8 cellular contexts compared by ENCODE assay signal in the genomic region with DNA sequence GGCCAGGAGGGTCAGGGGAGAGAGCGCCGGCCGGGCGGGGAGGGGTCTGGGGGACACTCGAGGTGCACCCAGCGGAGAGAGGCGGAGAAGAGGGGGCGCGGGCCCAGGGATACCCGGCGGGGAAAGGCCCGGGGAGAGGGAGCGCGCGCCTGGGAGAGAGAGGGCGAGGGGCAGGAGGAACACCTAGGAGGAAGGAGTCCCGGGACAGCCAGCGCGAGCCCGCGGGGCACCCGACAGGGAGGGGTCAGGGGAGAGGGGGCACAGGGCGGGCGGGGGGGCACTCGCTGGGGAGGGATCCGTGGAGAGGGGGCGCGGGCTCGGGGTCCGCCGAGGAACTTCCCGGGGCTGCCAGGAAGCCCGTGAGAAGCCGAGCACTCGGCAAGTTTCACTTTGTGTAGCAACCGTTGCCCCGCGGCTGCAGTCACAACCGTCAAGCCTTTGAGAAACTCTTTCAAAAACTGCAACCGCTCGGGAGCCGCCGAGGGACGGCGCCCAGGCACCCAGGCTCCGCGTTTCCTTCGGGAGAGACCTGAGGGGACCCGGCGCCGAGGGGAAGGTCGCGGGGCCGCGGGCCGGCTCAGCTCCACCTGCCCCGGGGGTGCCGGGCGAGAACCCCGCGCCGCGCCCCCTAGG. TPM values are rescaled to one million over a fixed set of nuclear protein-coding genes. Genes with fewer than 3 reads are reported as not detected.
DNase-seq lines count a peak whose midpoint lies in the region; ATAC-seq and TF ChIP-seq lines count a peak whose summit lies in the region.

No MANE protein-coding gene starts in this region.

- POLR2A ChIA-PET in naive thymus-derived CD4-positive, alpha-beta T cell (lab: Charles Lee), result interaction anchor here (0.7 to 2.5 kb wide), 9 partner anchors 11 to 111 kb away, joined by 3 to 47 read pairs (median 5); no protein-coding TSS in a partner anchor

- no peak overlapping the region for H2AFZ ChIP-seq in OCI-LY1 (ENCODE audit: low read length)

- 0 to 2% methylated on average over 18 to 26 of the region's 63 CpGs for WGBS in esophagus squamous epithelium, 2 donors

- H3K27ac Mint-ChIP-seq in naive thymus-derived CD4-positive, alpha-beta T cell, result peak overlapping the region; percentile 55 to 97 (median 89)
- peak overlapping the region; percentile 57 to 85 for H3K27ac Mint-ChIP-seq in stimulated activated naive CD8-positive, alpha-beta T cell treated with anti-CD3 and anti-CD28 coated beads, Interleukin-15, amount 100 ng/mL, for 72 hours

- peak overlapping the region; percentile 85 for H3K27ac ChIP-seq in OCI-LY1 (ENCODE audit: low read depth, low read length, poor library complexity, severe bottlenecking)
- peak overlapping the region; percentile 96 to 100 (median 99) for H3K27ac ChIP-seq in esophagus squamous epithelium
- peak overlapping the region; percentile 99 for H3K27ac ChIP-seq in naive thymus-derived CD4-positive, alpha-beta T cell (ENCODE audit: low read depth, low read length)

- peaks cover 44% of the 10 kb centered on the region for H3K79me2 ChIP-seq in OCI-LY1 (ENCODE audit: insufficient read depth, low read length)

- H4K20me1 ChIP-seq in OCI-LY1 (ENCODE audit: insufficient read depth, low read length), result no peaks in the 10 kb centered on the region

- H3K36me3 ChIP-seq in OCI-LY1 (ENCODE audit: insufficient read depth, low read length) (peaks cover 42% of the 10 kb centered on the region), esophagus squamous epithelium (peaks cover 0 to 16% (median 0%) of the 10 kb centered on the region in 3 donors)
- peaks cover 0 to 4% (median 0%) of the 10 kb centered on the region in 3 experiments for H3K36me3 ChIP-seq in naive thymus-derived CD4-positive, alpha-beta T cell (ENCODE audit: control insufficient read depth in 2 of 3, insufficient read depth in 3 of 3, low read length in 3 of 3)

- H3K4me1 Mint-ChIP-seq in activated T-cell treated with anti-CD3 and anti-CD28 coated beads, Interleukin-2, amount 50 U/mL, for 4 hours (ENCODE audit: low read depth), result peaks cover 45% of the 10 kb centered on the region
- peaks cover 37 to 54% (median 43%) of the 10 kb centered on the region in 7 donors for H3K4me1 Mint-ChIP-seq in naive thymus-derived CD4-positive, alpha-beta T cell
- H3K4me1 Mint-ChIP-seq in stimulated activated naive CD8-positive, alpha-beta T cell treated with anti-CD3 and anti-CD28 coated beads, Interleukin-15, amount 100 ng/mL, for 72 hours, result peaks cover 67% of the 10 kb centered on the region

- no peaks in the 10 kb centered on the region for H3K27me3 ChIP-seq in OCI-LY1 (ENCODE audit: insufficient read depth, low read length)
- no peaks in the 10 kb centered on the region for H3K27me3 ChIP-seq in esophagus squamous epithelium
- no peaks in the 10 kb centered on the region for H3K27me3 ChIP-seq in naive thymus-derived CD4-positive, alpha-beta T cell (ENCODE audit: control insufficient read depth in 2 of 2, insufficient read depth in 2 of 2, low read length in 2 of 2)

- H3K9me3 Mint-ChIP-seq in activated T-cell treated with anti-CD3 and anti-CD28 coated beads, Interleukin-2, amount 50 U/mL, for 4 hours, result peaks cover 5% of the 10 kb centered on the region
- H3K9me3 Mint-ChIP-seq in naive thymus-derived CD4-positive, alpha-beta T cell, result peaks cover 0 to 5% (median 0%) of the 10 kb centered on the region in 11 donors
- no peaks in the 10 kb centered on the region for H3K9me3 Mint-ChIP-seq in stimulated activated naive CD8-positive, alpha-beta T cell treated with anti-CD3 and anti-CD28 coated beads, Interleukin-15, amount 100 ng/mL, for 72 hours

- H3K4me1 ChIP-seq in OCI-LY1 (ENCODE audit: insufficient read depth, low read length, severe bottlenecking) (peaks cover 38% of the 10 kb centered on the region), esophagus squamous epithelium (peaks cover 10 to 56% (median 36%) of the 10 kb centered on the region in 3 donors)
- peaks cover 23 to 30% of the 10 kb centered on the region in 2 donors for H3K4me1 ChIP-seq in naive thymus-derived CD4-positive, alpha-beta T cell (ENCODE audit: control insufficient read depth in 2 of 2, insufficient read depth in 2 of 2, low read length in 2 of 2)

- TF ChIP-seq POLR2A in esophagus squamous epithelium (IDR thresholded peaks at IDR 0.05), result no peak

- CTCF ChIA-PET in naive thymus-derived CD4-positive, alpha-beta T cell (lab: Charles Lee), result no interaction called here

- H3K4me2 ChIP-seq in OCI-LY1 (ENCODE audit: low read length), result peak overlapping the region; percentile 98

- ATAC-seq in GM18868 (IDR thresholded peaks at IDR 0.05; ENCODE audit: unreplicated experiment) (peak; percentile 24), HG03103 (IDR thresholded peaks at IDR 0.05; ENCODE audit: low read depth, unreplicated experiment) (peak; percentile 23)
- ATAC-seq in activated T-cell treated with anti-CD3 and anti-CD28 coated beads, Interleukin-2, amount 50 U/mL, for 4 hours, result peak; percentile 55 to 60
- peak; percentile 44 for ATAC-seq in naive thymus-derived CD4-positive, alpha-beta T cell
- peak; percentile 64 for ATAC-seq in stimulated activated naive CD8-positive, alpha-beta T cell treated with anti-CD3 and anti-CD28 coated beads, Interleukin-15, amount 100 ng/mL, for 72 hours

- H3K4me3 Mint-ChIP-seq in activated T-cell treated with anti-CD3 and anti-CD28 coated beads, Interleukin-2, amount 50 U/mL, for 4 hours, result peak overlapping the region; percentile 95
- H3K4me3 Mint-ChIP-seq in naive thymus-derived CD4-positive, alpha-beta T cell, result peak overlapping the region; percentile 73 to 96 (median 87)
- H3K4me3 Mint-ChIP-seq in stimulated activated naive CD8-positive, alpha-beta T cell treated with anti-CD3 and anti-CD28 coated beads, Interleukin-15, amount 100 ng/mL, for 72 hours, result peak overlapping the region; percentile 92 to 98

- no peaks in the 10 kb centered on the region for H3F3A ChIP-seq in OCI-LY1 (ENCODE audit: insufficient read depth, low read length)

- peak overlapping the region; percentile 90 for H3K9ac ChIP-seq in OCI-LY1 (ENCODE audit: low read length)

- no peaks in the 10 kb centered on the region for H3K9me2 ChIP-seq in OCI-LY1 (ENCODE audit: low read depth, low read length)

- TF ChIP-seq CTCF in OCI-LY1 (IDR thresholded peaks at IDR 0.05; ENCODE audit: low read length) (no peak), esophagus squamous epithelium (IDR thresholded peaks at IDR 0.05) (no peak)

- H3K9me3 ChIP-seq in OCI-LY1 (ENCODE audit: low read length) (no peaks in the 10 kb centered on the region), esophagus squamous epithelium (no peaks in the 10 kb centered on the region)
- no peaks in the 10 kb centered on the region for H3K9me3 ChIP-seq in naive thymus-derived CD4-positive, alpha-beta T cell (ENCODE audit: control insufficient read depth in 2 of 3, low read length in 3 of 3)

- DNase-seq in AG08396 (ENCODE audit: low spot score) (peak; percentile 84), esophagus squamous epithelium (lab: John Stamatoyannopoulos, UW) (no peak)
- DNase-seq in activated T-cell treated with anti-CD3 and anti-CD28 coated beads, Interleukin-2, amount 50 U/mL, for 4 hours, result peak; percentile 55
- DNase-seq in naive thymus-derived CD4-positive, alpha-beta T cell, result peak; percentile 59 to 78 (median 70)
- DNase-seq in stimulated activated naive CD8-positive, alpha-beta T cell treated with anti-CD3 and anti-CD28 coated beads, Interleukin-15, amount 100 ng/mL, for 72 hours, result peak; percentile 78 to 82

- H3K4me3 ChIP-seq in OCI-LY1 (ENCODE audit: low read depth, low read length, poor library complexity, severe bottlenecking) (peak overlapping the region; percentile 81), esophagus squamous epithelium (peak overlapping the region; percentile 73 to 97 (median 83))
- H3K4me3 ChIP-seq in naive thymus-derived CD4-positive, alpha-beta T cell (ENCODE audit: low read length), result peak overlapping the region; percentile 50

- H3K36me3 Mint-ChIP-seq in activated T-cell treated with anti-CD3 and anti-CD28 coated beads, Interleukin-2, amount 50 U/mL, for 4 hours (ENCODE audit: insufficient read depth), result peaks cover 35% of the 10 kb centered on the region
- H3K36me3 Mint-ChIP-seq in naive thymus-derived CD4-positive, alpha-beta T cell, result peaks cover 4 to 33% (median 6%) of the 10 kb centered on the region in 5 donors

- no peaks in the 10 kb centered on the region for H3K27me3 Mint-ChIP-seq in activated T-cell treated with anti-CD3 and anti-CD28 coated beads, Interleukin-2, amount 50 U/mL, for 4 hours (ENCODE audit: low read depth)
- no peaks in the 10 kb centered on the region for H3K27me3 Mint-ChIP-seq in naive thymus-derived CD4-positive, alpha-beta T cell
- H3K27me3 Mint-ChIP-seq in stimulated activated naive CD8-positive, alpha-beta T cell treated with anti-CD3 and anti-CD28 coated beads, Interleukin-15, amount 100 ng/mL, for 72 hours, result no peaks in the 10 kb centered on the region

- intact Hi-C loops in esophagus squamous epithelium (cut with DNase I), result no loop called here
- intact Hi-C loops in naive thymus-derived CD4-positive, alpha-beta T cell (cut with micrococcal nuclease), result loop anchor here (1.0 to 10.0 kb wide), 13 partner anchors 14 to 906 kb away; a partner anchor contains a TSS

RNA-seq across cellular contexts. Expression of a gene that starts 0.5 kb away (rescaled TPM):
- total RNA-seq in activated T-cell treated with anti-CD3 and anti-CD28 coated beads, Interleukin-2, amount 50 U/mL, for 4 hours, result 100 to 1,000 TPM; 315 to 327 (median 324) TPM
- 100 to 1,000 TPM; 208 to 339 (median 285) TPM for total RNA-seq in esophagus squamous epithelium
- 100 to 1,000 TPM; 132 to 201 (median 163) TPM for total RNA-seq in naive thymus-derived CD4-positive, alpha-beta T cell
- polyA plus RNA-seq in naive thymus-derived CD4-positive, alpha-beta T cell, result 100 to 1,000 TPM; 115 to 140 TPM
